In genomic region chr1:183736391-183736790, GRCh38 we compare ENCODE assay signal across 27 cellular contexts.
DNase-seq lines count a peak whose midpoint lies in the region; ATAC-seq, FAIRE-seq and TF ChIP-seq lines count a peak whose summit lies in the region.
"Had no signal": no experiment of that assay in that cellular context is flagged by ENCODE, and none has a peak within 500 bp of the region (broad histone marks: within the 10 kb centered on the region; RNA-seq: fewer than 3 reads in every experiment).

No MANE protein-coding gene starts in this region.

- H3K36me3 ChIP-seq in cardiac muscle cell, result no peaks in the 10 kb centered on the region
- H3K36me3 ChIP-seq in heart left ventricle, result no peaks in the 10 kb centered on the region
- H3K36me3 ChIP-seq in hepatocyte (replicated peaks; ENCODE audit: insufficient read depth, low read depth), result no peaks in the 10 kb centered on the region
- H3K36me3 ChIP-seq: BE2C, Peyer's patch had no signal

- H3K4me1 Mint-ChIP-seq in progenitor cell of endocrine pancreas (ENCODE audit: low read depth), result peaks cover 34% of the 10 kb centered on the region
- H3K4me1 Mint-ChIP-seq: CD8-positive, alpha-beta memory T cell had no signal

- H3K27me3 Mint-ChIP-seq in progenitor cell of endocrine pancreas, result no peaks in the 10 kb centered on the region

- no peak overlapping the region for H2AFZ ChIP-seq in hepatocyte
- H2AFZ ChIP-seq: GM23248 had no signal

- peaks cover 52% of the 10 kb centered on the region for H3K4me1 ChIP-seq in cardiac muscle cell (ENCODE audit: low read depth)
- H3K4me1 ChIP-seq in heart left ventricle, result peaks cover 0 to 65% (median 45%) of the 10 kb centered on the region in 12 donors
- peaks cover 38% of the 10 kb centered on the region for H3K4me1 ChIP-seq in hepatocyte (ENCODE audit: insufficient read depth)
- H3K4me1 ChIP-seq: Peyer's patch had no signal

- no peaks in the 10 kb centered on the region for H3K79me2 ChIP-seq in hepatocyte

- H3K27ac ChIP-seq in cardiac muscle cell, result peak overlapping the region; percentile 92
- H3K27ac ChIP-seq in heart left ventricle, result no peak overlapping the region
- H3K27ac ChIP-seq in hepatocyte, result peak overlapping the region; percentile 61
- H3K27ac ChIP-seq: Peyer's patch, SK-N-MC had no signal

- no peaks in the 10 kb centered on the region for H4K20me1 ChIP-seq in hepatocyte (ENCODE audit: insufficient read depth, poor library complexity, severe bottlenecking)

- no peaks in the 10 kb centered on the region for H3K27me3 ChIP-seq in cardiac muscle cell
- no peaks in the 10 kb centered on the region for H3K27me3 ChIP-seq in heart left ventricle
- no peaks in the 10 kb centered on the region for H3K27me3 ChIP-seq in hepatocyte
- H3K27me3 ChIP-seq: BE2C, Peyer's patch had no signal

- peak overlapping the region; percentile 48 for H3K4me2 ChIP-seq in hepatocyte

- H3K9me2 ChIP-seq in hepatocyte (replicated peaks; ENCODE audit: insufficient read depth), result no peaks in the 10 kb centered on the region

- H3K9me3 ChIP-seq in cardiac muscle cell (ENCODE audit: low read depth) (no peaks in the 10 kb centered on the region), heart left ventricle (no peaks in the 10 kb centered on the region), hepatocyte (ENCODE audit: low read depth) (no peaks in the 10 kb centered on the region)
- H3K9me3 ChIP-seq: BE2C, Peyer's patch had no signal

- DNase-seq in cardiac muscle cell (ENCODE audit: low read depth in 1 of 2, low spot score in 1 of 2), result no peak
- DNase-seq in heart left ventricle, result no peak
- DNase-seq in hepatocyte (ENCODE audit: low spot score), result peak; percentile 8
- DNase-seq in progenitor cell of endocrine pancreas (ENCODE audit: low spot score, unreplicated experiment), result no peak
- DNase-seq in GM12891 (ENCODE audit: insufficient read length, low spot score), result no peak
- no peak for DNase-seq in OCI-M2 (lab: John Stamatoyannopoulos, UW; ENCODE audit: unreplicated experiment)
- DNase-seq in LoVo (ENCODE audit: low spot score), result no peak
- DNase-seq: 8988T; ACHN; BE2C; CD8-positive, alpha-beta memory T cell; DMS153; GM23248; H7; Karpas-422; NCI-H1105; NCI-H146; NCI-H1930; NCI-H2107; NCI-H446 treated with DMSO at 0.1 percent for 48 hours; NCI-H69; Peyer's patch; SHP77 treated with DMSO at 0.1 percent for 48 hours had no signal

- no peak overlapping the region for H3K4me3 ChIP-seq in cardiac muscle cell
- H3K4me3 ChIP-seq in heart left ventricle, result no peak overlapping the region
- no peak overlapping the region for H3K4me3 ChIP-seq in hepatocyte
- H3K4me3 ChIP-seq: GM23248, Peyer's patch, SK-N-MC had no signal

- H3K9me3 Mint-ChIP-seq in progenitor cell of endocrine pancreas (ENCODE audit: low read depth), result no peaks in the 10 kb centered on the region

- ATAC-seq in heart left ventricle, result no peak
- ATAC-seq: HepG2 had no signal

- FAIRE-seq in GM12891 (lab: Jason Lieb, UNC), result no peak
- FAIRE-seq: GM18507, HepG2 had no signal

- no peak overlapping the region for H3K4me3 Mint-ChIP-seq in progenitor cell of endocrine pancreas (ENCODE audit: low read depth)
- H3K4me3 Mint-ChIP-seq: CD14-positive monocyte; CD8-positive, alpha-beta memory T cell had no signal

- peak overlapping the region; percentile 82 for H3K27ac Mint-ChIP-seq in progenitor cell of endocrine pancreas
- H3K27ac Mint-ChIP-seq: CD8-positive, alpha-beta memory T cell had no signal

- no peaks in the 10 kb centered on the region for H3K36me3 Mint-ChIP-seq in progenitor cell of endocrine pancreas (ENCODE audit: insufficient read depth)
- H3K36me3 Mint-ChIP-seq: CD14-positive monocyte; CD8-positive, alpha-beta memory T cell had no signal

- intact Hi-C loops in heart left ventricle (cut with DNase I), result loop anchor here in 1 of 10 donors (10.0 kb wide), 1 partner anchor 68 kb away; the partner anchor contains the start of gene RGL1

- TF ChIP-seq POLR2A in heart left ventricle (IDR thresholded peaks at IDR 0.05) (no peak), GM12891 (IDR thresholded peaks at IDR 0.05; ENCODE audit: low read depth, low read length) (no peak)

- TF ChIP-seq CTCF in cardiac muscle cell (IDR thresholded peaks at IDR 0.05; ENCODE audit: low read depth, low read length) (no peak), heart left ventricle (IDR thresholded peaks at IDR 0.05) (no peak), hepatocyte (IDR thresholded peaks at IDR 0.05; ENCODE audit: poor library complexity) (no peak), progenitor cell of endocrine pancreas (IDR thresholded peaks at IDR 0.05; ENCODE audit: unreplicated experiment) (no peak)

TF ChIP-seq in GM12891, 5 proteins besides CTCF, POLR2A, EP300 and RAD21:
- TF ChIP-seq SPI1 (IDR thresholded peaks at IDR 0.05; ENCODE audit: low read depth, low read length) (no peak), PAX5 (IDR thresholded peaks at IDR 0.05; ENCODE audit: insufficient read depth, low read length, severe bottlenecking) (no peak), POU2F2 (IDR thresholded peaks at IDR 0.05; ENCODE audit: low read depth, low read length) (no peak), TAF1 (IDR thresholded peaks at IDR 0.05; ENCODE audit: low read depth, low read length) (no peak), POLR2AphosphoS5 (IDR thresholded peaks at IDR 0.05; ENCODE audit: low read depth, low read length) (no peak)

Comparison
In these comparisons a context has a peak if more than half of its experiments do, and no peak if none do; other contexts are left out.
1. H3K27ac ChIP-seq: peak in cardiac muscle cell (single experiment) and hepatocyte (single experiment); none in heart left ventricle (0 of 12).